10 cellular contexts compared by ENCODE assay signal in the genomic region with DNA sequence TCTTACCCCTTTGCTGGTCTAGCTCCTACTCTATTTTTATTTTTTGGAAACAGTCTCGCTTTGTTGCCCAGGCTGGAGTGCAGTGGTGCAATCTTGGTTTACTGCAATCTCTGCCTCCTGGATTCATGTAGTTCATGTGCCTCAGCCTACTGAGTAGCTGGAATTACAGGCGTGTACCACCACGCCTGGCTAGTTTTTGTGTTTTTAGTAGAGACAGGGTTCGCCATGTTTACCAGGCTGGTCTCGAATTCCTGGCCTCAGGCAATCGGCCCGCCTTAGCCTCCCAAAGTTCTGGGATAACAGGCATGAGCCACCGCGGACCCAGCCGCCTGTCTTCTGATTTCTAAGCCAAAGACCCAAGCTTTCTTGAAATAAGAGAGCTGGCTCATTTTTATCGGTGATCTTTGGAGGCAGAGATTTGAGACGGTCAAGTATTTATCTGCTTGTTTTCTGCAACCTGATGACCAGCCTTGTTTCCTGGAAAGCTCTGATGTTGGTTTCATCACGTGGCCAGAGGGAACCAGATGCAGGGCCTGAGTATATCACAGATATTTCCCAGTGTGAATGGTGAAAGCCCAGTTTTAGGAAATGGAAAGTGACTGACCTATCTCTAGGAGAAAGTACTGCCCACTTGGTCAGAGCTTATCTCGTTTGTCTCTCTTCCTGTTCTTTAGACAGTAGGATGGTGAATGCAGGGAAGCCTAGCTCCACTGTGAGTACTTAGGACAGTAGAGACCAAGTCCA. TPM values are rescaled to one million over a fixed set of nuclear protein-coding genes. Genes with fewer than 3 reads are reported as not detected.
DNase-seq lines count a peak whose midpoint lies in the region; ATAC-seq and TF ChIP-seq lines count a peak whose summit lies in the region.
"Had no signal": no experiment of that assay in that cellular context is flagged by ENCODE, and none has a peak within 500 bp of the region (broad histone marks: within the 10 kb centered on the region; RNA-seq: fewer than 3 reads in every experiment).

No MANE protein-coding gene starts in this region.

- H3K4me1 ChIP-seq in PC-9 (replicated peaks; ENCODE audit: insufficient read depth): peaks cover 4% of the 10 kb centered on the region

- peaks cover 12% of the 10 kb centered on the region for H3K4me1 Mint-ChIP-seq in stimulated activated memory B cell treated with anti-CD40 and anti-IgM and Interleukin-4, amounts not matched to agents 10 μg/mL and 1 μg/mL and 100 μg/mL, for 72 hours
- peaks cover 7% of the 10 kb centered on the region for H3K4me1 Mint-ChIP-seq in glutamatergic neuron (ENCODE audit: low read depth, unreplicated experiment)

- no peak for ATAC-seq in stimulated activated memory B cell treated with anti-CD40 and anti-IgM and Interleukin-4, amounts not matched to agents 10 μg/mL and 1 μg/mL and 100 μg/mL, for 72 hours

- H3K27me3 Mint-ChIP-seq in stimulated activated memory B cell treated with anti-CD40 and anti-IgM and Interleukin-4, amounts not matched to agents 10 μg/mL and 1 μg/mL and 100 μg/mL, for 72 hours: no peaks in the 10 kb centered on the region
- H3K27me3 Mint-ChIP-seq in glutamatergic neuron (ENCODE audit: unreplicated experiment): no peaks in the 10 kb centered on the region

- H3K36me3 ChIP-seq in PC-9 (ENCODE audit: low read depth): peaks cover 22% of the 10 kb centered on the region

- H3K27ac Mint-ChIP-seq in stimulated activated memory B cell treated with anti-CD40 and anti-IgM and Interleukin-4, amounts not matched to agents 10 μg/mL and 1 μg/mL and 100 μg/mL, for 72 hours: peak overlapping the region; percentile 42
- no peak overlapping the region for H3K27ac Mint-ChIP-seq in glutamatergic neuron (ENCODE audit: unreplicated experiment)

- TF ChIP-seq CTCF in PC-9 (conservative IDR thresholded peaks at IDR 0.05): no peak
- no peak for TF ChIP-seq CTCF in cardiac fibroblast (IDR thresholded peaks at IDR 0.05; ENCODE audit: low read depth, low read length)
- no peak for TF ChIP-seq CTCF in glutamatergic neuron (IDR thresholded peaks at IDR 0.05; ENCODE audit: partially characterized antibody, unreplicated experiment)

- CTCF ChIA-PET in PC-9 (lab: Charles Lee): no interaction called here

- H4K20me1 ChIP-seq in PC-9 (ENCODE audit: insufficient read depth): peaks cover 16% of the 10 kb centered on the region

- no peaks in the 10 kb centered on the region for H3K79me2 ChIP-seq in PC-9 (ENCODE audit: low read depth)

- no peak overlapping the region for H3K4me2 ChIP-seq in PC-9

- H3F3A ChIP-seq in PC-9 (ENCODE audit: insufficient read depth, low read depth): peaks cover 27% of the 10 kb centered on the region; the same call in 1 of the 2 replicates

- no peak overlapping the region for H2AFZ ChIP-seq in PC-9

- BruUV-seq in PC-9 (replicated peaks; lab: Mats Ljungman, UMichigan): TSS peak; percentile 3

- no peak for DNase-seq in PC-9
- peak; percentile 52 to 81 for DNase-seq in cardiac fibroblast (ENCODE audit: low read depth in 2 of 2)
- DNase-seq in kidney tubule cell (ENCODE audit: low spot score): peak; percentile 24
- DNase-seq in Ammon's horn (ENCODE audit: low spot score): no peak
- DNase-seq in HPDE6-E6E7 (ENCODE audit: extremely low spot score): no peak
- DNase-seq in glutamatergic neuron: no peak
- DNase-seq: activated CD4-positive, alpha-beta T cell treated with anti-CD3 and anti-CD28 coated beads, Interleukin-2, amount 50 U/mL, for 48 hours; GDM1; MG63 had no signal

- intact Hi-C loops in PC-9 (cut with micrococcal nuclease; ENCODE audit: unreplicated experiment): no loop called here

- no peak overlapping the region for H3K27ac ChIP-seq in PC-9

- POLR2A ChIA-PET in PC-9 (lab: Charles Lee; ENCODE audit: unreplicated experiment): interaction anchor here (0.6 kb wide), 2 partner anchors 399 to 1262 kb away, joined by 3 read pairs; no protein-coding TSS in a partner anchor

- no peaks in the 10 kb centered on the region for H3K9me3 ChIP-seq in PC-9 (ENCODE audit: insufficient read depth, low read depth)
- H3K9me3 ChIP-seq: MG63 had no signal

- H3K27me3 ChIP-seq in PC-9 (ENCODE audit: insufficient read depth, low read depth): no peaks in the 10 kb centered on the region
- H3K27me3 ChIP-seq: MG63 had no signal

- no peaks in the 10 kb centered on the region for H3K9me3 Mint-ChIP-seq in stimulated activated memory B cell treated with anti-CD40 and anti-IgM and Interleukin-4, amounts not matched to agents 10 μg/mL and 1 μg/mL and 100 μg/mL, for 72 hours
- no peaks in the 10 kb centered on the region for H3K9me3 Mint-ChIP-seq in glutamatergic neuron (ENCODE audit: unreplicated experiment)

- no peaks in the 10 kb centered on the region for H3K9me2 ChIP-seq in PC-9 (ENCODE audit: insufficient read depth)

- H3K4me3 Mint-ChIP-seq in stimulated activated memory B cell treated with anti-CD40 and anti-IgM and Interleukin-4, amounts not matched to agents 10 μg/mL and 1 μg/mL and 100 μg/mL, for 72 hours: no peak overlapping the region
- no peak overlapping the region for H3K4me3 Mint-ChIP-seq in glutamatergic neuron (ENCODE audit: unreplicated experiment)

- no peak overlapping the region for H3K4me3 ChIP-seq in PC-9
- no peak overlapping the region for H3K4me3 ChIP-seq in cardiac fibroblast (replicated peaks in 1 of 2; ENCODE audit: low read depth in 2 of 2, low read length in 2 of 2)
- H3K4me3 ChIP-seq: MG63 had no signal

- no peaks in the 10 kb centered on the region for H3K36me3 Mint-ChIP-seq in stimulated activated memory B cell treated with anti-CD40 and anti-IgM and Interleukin-4, amounts not matched to agents 10 μg/mL and 1 μg/mL and 100 μg/mL, for 72 hours
- no peaks in the 10 kb centered on the region for H3K36me3 Mint-ChIP-seq in glutamatergic neuron (ENCODE audit: unreplicated experiment)

RNA-seq across cellular contexts. Expression of gene SIDT2, which starts 5.7 kb away (rescaled TPM):
- 20.1 and 20.3 TPM in 2 replicates for total RNA-seq in PC-9 (2021)
- 23.6 TPM for total RNA-seq in glutamatergic neuron (ENCODE audit: unreplicated experiment)

RNA-seq across cellular contexts. Expression of gene TAGLN, which starts 26.3 kb away (rescaled TPM):
- total RNA-seq in PC-9 (2021) (11.0 and 16.9 TPM in 2 replicates), glutamatergic neuron (ENCODE audit: unreplicated experiment) (6.1 TPM)

RNA-seq across cellular contexts. Expression of gene PAFAH1B2, which starts 28.8 kb away (rescaled TPM):
- total RNA-seq in PC-9 (2021) (83.7 and 91.3 TPM in 2 replicates), glutamatergic neuron (ENCODE audit: unreplicated experiment) (161 TPM)

RNA-seq across cellular contexts. Expression of gene PCSK7, which starts 59.0 kb away (rescaled TPM):
- total RNA-seq in PC-9 (2021): 41.6 and 50.4 TPM in 2 replicates
- 109 TPM for total RNA-seq in glutamatergic neuron (ENCODE audit: unreplicated experiment)

RNA-seq across cellular contexts. Expression of gene RNF214, which starts 59.6 kb away (rescaled TPM):
- total RNA-seq in PC-9 (2021) (27.2 and 28.1 TPM in 2 replicates), glutamatergic neuron (ENCODE audit: unreplicated experiment) (43.0 TPM)

Comparison
In these comparisons a context has a peak if more than half of its experiments do, and no peak if none do; other contexts are left out.
1. DNase-seq: peak in cardiac fibroblast (2 of 2) and kidney tubule cell (single experiment); none in PC-9 (0 of 2), Ammon's horn (single experiment), HPDE6-E6E7 (single experiment) and glutamatergic neuron (single experiment).